9 cellular contexts compared by ENCODE assay signal in genomic region chr18:36066001-36066400, GRCh38. TPM values are rescaled to one million over a fixed set of nuclear protein-coding genes. Genes with fewer than 3 reads are reported as not detected.
DNase-seq lines count a peak whose midpoint lies in the region; ATAC-seq and TF ChIP-seq lines count a peak whose summit lies in the region.
"Had no signal": no experiment of that assay in that cellular context is flagged by ENCODE, and none has a peak within 500 bp of the region (broad histone marks: within the 10 kb centered on the region; RNA-seq: fewer than 3 reads in every experiment).

No MANE protein-coding gene starts in this region.

- no peak overlapping the region for H3K18ac ChIP-seq in mesenchymal stem cell (ENCODE audit: low read depth in 1 of 2, low read length in 2 of 2)

- no peak overlapping the region for H3K23ac ChIP-seq in mesenchymal stem cell (ENCODE audit: low read length in 2 of 2)

- peaks cover 0 to 8% of the 10 kb centered on the region in 2 experiments for H3K36me3 ChIP-seq in mesenchymal stem cell (ENCODE audit: control insufficient read depth in 1 of 2, insufficient read depth in 2 of 2, low read depth in 1 of 2, low read length in 2 of 2)
- no peaks in the 10 kb centered on the region for H3K36me3 ChIP-seq in uterus

- no peak overlapping the region for H3K4ac ChIP-seq in mesenchymal stem cell (ENCODE audit: low read depth in 1 of 2, low read length in 2 of 2)

- in situ Hi-C loops in astrocyte of the spinal cord (cut with HindIII; ENCODE audit: low sequenced_read_pairs), result no loop called here

- 63% methylated on average over 5 of the region's 5 CpGs for WGBS in mesenchymal stem cell

- H2BK5ac ChIP-seq in mesenchymal stem cell (ENCODE audit: low read depth, low read length, poor library complexity, severe bottlenecking), result no peak overlapping the region

- DNase-seq in AG08396 (ENCODE audit: low spot score) (peak; percentile 18), HFF-Myc (ENCODE audit: extremely low read depth, low read depth) (no peak), astrocyte of the spinal cord (ENCODE audit: low read depth, low spot score) (peak; percentile 9), mesenchymal stem cell (peak; percentile 60), uterus (no peak), T1000 (lab: John Stamatoyannopoulos, UW) (no peak)
- no peak for DNase-seq in activated CD4-positive, CD25-positive, alpha-beta regulatory T cell (lab: John Stamatoyannopoulos, UW)
- DNase-seq: central memory CD4-positive, alpha-beta T cell had no signal

- H2BK12ac ChIP-seq in mesenchymal stem cell (ENCODE audit: low read length in 2 of 2), result no peak overlapping the region

- H2AFZ ChIP-seq in mesenchymal stem cell (ENCODE audit: low read depth, low read length), result no peak overlapping the region

- peak overlapping the region; percentile 97 for H3K9ac ChIP-seq in mesenchymal stem cell (ENCODE audit: low read length)

- no peak overlapping the region for H2BK120ac ChIP-seq in mesenchymal stem cell (ENCODE audit: low read depth, low read length)

- peak overlapping the region; percentile 39 for H3K4me2 ChIP-seq in mesenchymal stem cell (ENCODE audit: low read length, poor library complexity, severe bottlenecking)

- H3K27me3 ChIP-seq in mesenchymal stem cell (ENCODE audit: control insufficient read depth in 1 of 2, insufficient read depth in 1 of 2, low read length in 2 of 2) (no peaks in the 10 kb centered on the region), uterus (no peaks in the 10 kb centered on the region)

- no peak overlapping the region for H4K91ac ChIP-seq in mesenchymal stem cell (ENCODE audit: low read length)

- no peak overlapping the region for H3K14ac ChIP-seq in mesenchymal stem cell (ENCODE audit: low read length in 2 of 2)

- intact Hi-C loops in uterus (cut with DNase I; ENCODE audit: low total_unique reads), result no loop called here

- no peak overlapping the region for H2BK15ac ChIP-seq in mesenchymal stem cell (ENCODE audit: low read depth, poor library complexity, severe bottlenecking)

- peak overlapping the region; percentile 88 for H3K4me3 ChIP-seq in HFF-Myc (replicated peaks; ENCODE audit: low read depth, low read length)
- peak overlapping the region; percentile 97 for H3K4me3 ChIP-seq in astrocyte of the spinal cord (ENCODE audit: low read depth, low read length)
- peak overlapping the region in 1 of 2 experiments; percentile 93 for H3K4me3 ChIP-seq in mesenchymal stem cell (ENCODE audit: insufficient read depth in 1 of 2, low read depth in 1 of 2, low read length in 2 of 2)
- peak overlapping the region in 1 of 2 donors; percentile 63 for H3K4me3 ChIP-seq in uterus

- no peak for ATAC-seq in HG02973 (IDR thresholded peaks at IDR 0.05; ENCODE audit: unreplicated experiment)

- TF ChIP-seq POLR2A in uterus (IDR thresholded peaks at IDR 0.05), result no peak

- H3K9me3 ChIP-seq in mesenchymal stem cell (ENCODE audit: control insufficient read depth, low read length) (no peaks in the 10 kb centered on the region), uterus (no peaks in the 10 kb centered on the region)

- H3K27ac ChIP-seq in mesenchymal stem cell (ENCODE audit: low read length, poor library complexity, severe bottlenecking) (no peak overlapping the region), uterus (no peak overlapping the region)

- no peak overlapping the region for H2AK5ac ChIP-seq in mesenchymal stem cell (ENCODE audit: low read length, severe bottlenecking)

- H4K8ac ChIP-seq in mesenchymal stem cell (ENCODE audit: low read length), result no peak overlapping the region

- no peaks in the 10 kb centered on the region for H3K79me1 ChIP-seq in mesenchymal stem cell (replicated peaks; ENCODE audit: low read length, poor library complexity, severe bottlenecking)

- peaks cover 1% of the 10 kb centered on the region for H3K4me1 ChIP-seq in mesenchymal stem cell (ENCODE audit: control insufficient read depth, insufficient read depth, low read depth, low read length)
- peaks cover 5 to 9% of the 10 kb centered on the region in 2 donors for H3K4me1 ChIP-seq in uterus

- TF ChIP-seq CTCF in HFF-Myc (IDR thresholded peaks at IDR 0.05; ENCODE audit: low read depth, low read length, missing control alignments) (no peak), astrocyte of the spinal cord (IDR thresholded peaks at IDR 0.05; ENCODE audit: low read depth, low read length) (no peak), uterus (IDR thresholded peaks at IDR 0.05) (no peak)

RNA-seq across cellular contexts. Expression of gene RPRD1A, which starts 1.4 kb away (rescaled TPM):
- 37.9 TPM for polyA plus RNA-seq in mesenchymal stem cell (2013, experiment 1 of 2)
- 36.5 TPM for polyA plus RNA-seq in mesenchymal stem cell (2013, experiment 2 of 2)
- 10 to 100 TPM; 55.2 to 99.1 (median 71.1) TPM for total RNA-seq in uterus

Comparison
In these comparisons a context has a peak if more than half of its experiments do, and no peak if none do; other contexts are left out.
1. DNase-seq: peak in AG08396 (single experiment), astrocyte of the spinal cord (single experiment) and mesenchymal stem cell (single experiment); none in HFF-Myc (single experiment), uterus (0 of 2), activated CD4-positive, CD25-positive, alpha-beta regulatory T cell (0 of 4) and T1000 (single experiment).